In the genomic region with DNA sequence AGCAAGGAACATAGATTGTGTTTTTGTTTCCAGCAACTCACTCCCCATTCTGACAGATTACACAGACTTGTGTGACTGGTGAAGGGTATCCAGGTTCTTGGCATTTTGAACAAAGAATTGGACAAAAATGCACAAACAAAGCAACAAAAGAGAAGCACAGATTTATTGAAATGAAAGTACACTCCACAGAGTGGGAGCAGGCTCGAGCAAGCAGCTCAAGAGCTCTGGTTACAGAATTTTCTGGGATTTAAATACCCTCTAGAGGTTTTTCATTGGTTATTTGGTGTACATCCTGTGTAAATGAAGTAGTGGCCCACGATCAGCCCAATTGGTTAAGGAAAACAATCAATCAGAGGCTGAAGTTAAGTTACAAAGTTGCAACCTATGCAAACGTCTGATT, we compare ENCODE assay signal across 33 cellular contexts.
DNase-seq lines count a peak whose midpoint lies in the region; ATAC-seq, FAIRE-seq and TF ChIP-seq lines count a peak whose summit lies in the region.
"Had no signal": no experiment of that assay in that cellular context is flagged by ENCODE, and none has a peak within 500 bp of the region (broad histone marks: within the 10 kb centered on the region; RNA-seq: fewer than 3 reads in every experiment).

No MANE protein-coding gene starts in this region.

- POLR2A ChIA-PET in A549 (lab: Yijun Ruan, JAX) (no interaction called here), IMR-90 (lab: Charles Lee; ENCODE audit: unreplicated experiment) (no interaction called here), GM10248 (lab: Yijun Ruan, JAX) (no interaction called here)

- in situ Hi-C loops in IMR-90 (cut with MboI; ENCODE audit: low sequenced_read_pairs), result no loop called here

- intact Hi-C loops in IMR-90 (cut with micrococcal nuclease), result loop anchor here (10.0 kb wide), 1 partner anchor 200 kb away; no protein-coding TSS in a partner anchor
- intact Hi-C loops in sigmoid colon (cut with DNase I), result no loop called here

- no peak overlapping the region for H2AK5ac ChIP-seq in IMR-90 (ENCODE audit: low read depth, low read length)

- H3K23ac ChIP-seq in IMR-90 (ENCODE audit: low read depth, low read length), result no peak overlapping the region

- H3K14ac ChIP-seq in IMR-90 (replicated peaks; ENCODE audit: low read depth, low read length), result no peak overlapping the region

- H3K4ac ChIP-seq in IMR-90 (ENCODE audit: low read depth, low read length), result no peak overlapping the region

- H3K27me3 Mint-ChIP-seq in glutamatergic neuron (ENCODE audit: unreplicated experiment), result peaks cover 3% of the 10 kb centered on the region
- H3K27me3 Mint-ChIP-seq in activated naive CD8-positive, alpha-beta T cell treated with anti-CD3 and anti-CD28 coated beads, Interleukin-2, amount 50 U/mL, for 24 hours, result peaks cover 3% of the 10 kb centered on the region

- peaks cover 23% of the 10 kb centered on the region for H3K4me1 ChIP-seq in A549
- peaks cover 5% of the 10 kb centered on the region for H3K4me1 ChIP-seq in IMR-90 (ENCODE audit: control insufficient read depth, insufficient read depth, low read length)
- peaks cover 0 to 57% (median 51%) of the 10 kb centered on the region in 4 donors for H3K4me1 ChIP-seq in sigmoid colon
- H3K4me1 ChIP-seq: parathyroid adenoma had no signal

- H3K36me3 Mint-ChIP-seq in glutamatergic neuron (ENCODE audit: unreplicated experiment), result peaks cover 7% of the 10 kb centered on the region
- no peaks in the 10 kb centered on the region for H3K36me3 Mint-ChIP-seq in activated naive CD8-positive, alpha-beta T cell treated with anti-CD3 and anti-CD28 coated beads, Interleukin-2, amount 50 U/mL, for 24 hours (ENCODE audit: low read depth)
- H3K36me3 Mint-ChIP-seq: activated CD8-positive, alpha-beta memory T cell treated with anti-CD3 and anti-CD28 coated beads, Interleukin-2, amount 10 ng/mL, durations not matched to agents 7 days and 5 days; activated naive CD8-positive, alpha-beta T cell treated with anti-CD3 and anti-CD28 coated beads, Interleukin-2, amount 10 ng/mL, durations not matched to agents 7 days and 5 days; CD4-positive, alpha-beta memory T cell; natural killer cell had no signal

- H4K5ac ChIP-seq in IMR-90 (ENCODE audit: low read depth, low read length), result no peak overlapping the region

- no peak overlapping the region for H2BK15ac ChIP-seq in IMR-90 (ENCODE audit: low read depth, low read length)

- no peak overlapping the region for H4K8ac ChIP-seq in IMR-90 (ENCODE audit: low read depth in 2 of 2, low read length in 2 of 2)

- no peak for TF ChIP-seq CTCF in A549 (IDR thresholded peaks at IDR 0.05)
- TF ChIP-seq CTCF in IMR-90 (conservative IDR thresholded peaks at IDR 0.05; ENCODE audit: low read depth, low read length), result no peak
- TF ChIP-seq CTCF in glutamatergic neuron (IDR thresholded peaks at IDR 0.05; ENCODE audit: partially characterized antibody, unreplicated experiment), result no peak
- TF ChIP-seq CTCF in sigmoid colon (IDR thresholded peaks at IDR 0.05), result no peak
- TF ChIP-seq CTCF in GM10248 (IDR thresholded peaks at IDR 0.05; ENCODE audit: control extremely low read depth, extremely low read depth, low read depth, missing control alignments), result no peak

- no peak overlapping the region for H3K9ac ChIP-seq in IMR-90 (ENCODE audit: low read depth, low read length)
- H3K9ac ChIP-seq: parathyroid adenoma, SK-N-SH had no signal

- no peak overlapping the region for H2BK120ac ChIP-seq in IMR-90 (ENCODE audit: low read depth, low read length)

- 52% methylated on average over 3 of the region's 3 CpGs for whole genome bisulfite sequencing in A549 (ENCODE audit: missing lambda C conversion rate)
- 100% methylated on average over 1 of the region's 3 CpGs; no CpG with 5 or more reads in 1 of the 2 experiments for WGBS in IMR-90 (ENCODE audit: extremely low coverage in 2 of 2, insufficient read length in 1 of 2), 2 experiments
- 79 to 83% methylated on average over 3 of the region's 3 CpGs for WGBS in sigmoid colon, 2 donors

- H3K79me1 ChIP-seq in IMR-90 (ENCODE audit: low read depth in 1 of 2, low read length in 2 of 2), result no peaks in the 10 kb centered on the region

- CTCF ChIA-PET in A549 (lab: Yijun Ruan, JAX) (no interaction called here), IMR-90 (lab: Yijun Ruan, JAX) (no interaction called here), GM10248 (lab: Yijun Ruan, JAX) (no interaction called here)

- TF ChIP-seq EP300 in A549 (IDR thresholded peaks at IDR 0.05) (no peak), sigmoid colon (IDR thresholded peaks at IDR 0.05) (no peak)

- H4K91ac ChIP-seq in IMR-90 (ENCODE audit: insufficient read depth, low read depth, low read length), result no peak overlapping the region

- H3K9me3 ChIP-seq in A549, result no peaks in the 10 kb centered on the region
- H3K9me3 ChIP-seq in IMR-90 (ENCODE audit: control insufficient read depth, insufficient read depth, low read length), result no peaks in the 10 kb centered on the region; the same call in 1 of the 2 replicates
- no peaks in the 10 kb centered on the region for H3K9me3 ChIP-seq in sigmoid colon
- H3K9me3 ChIP-seq: mucosa of descending colon, SK-N-SH had no signal

- H3K4me2 ChIP-seq in A549 (peak overlapping the region; percentile 30; the same call in 2 of the 3 replicates), IMR-90 (ENCODE audit: low read depth, low read length) (no peak overlapping the region)
- H3K4me2 ChIP-seq: SK-N-SH had no signal

- peaks cover 2% of the 10 kb centered on the region for H3K9me3 Mint-ChIP-seq in glutamatergic neuron (ENCODE audit: unreplicated experiment)
- peaks cover 6% of the 10 kb centered on the region for H3K9me3 Mint-ChIP-seq in activated naive CD8-positive, alpha-beta T cell treated with anti-CD3 and anti-CD28 coated beads, Interleukin-2, amount 50 U/mL, for 24 hours
- H3K9me3 Mint-ChIP-seq: activated naive CD8-positive, alpha-beta T cell treated with anti-CD3 and anti-CD28 coated beads, Interleukin-2, amount 10 ng/mL, durations not matched to agents 7 days and 5 days; effector memory CD8-positive, alpha-beta T cell; T-helper 1 cell treated with Interleukin-12 subunit alpha and Interleukin-12 subunit beta and Interleukin-4 antibody, amounts not matched to agents 30 μg/mL and 1 μg/mL, for 36 hours had no signal

- dilution Hi-C loops in IMR-90 (cut with HindIII; ENCODE audit: low sequenced_read_pairs, unreplicated experiment), result no loop called here

- H3K27me3 ChIP-seq in IMR-90 (ENCODE audit: control insufficient read depth, insufficient read depth, low read length), result no peaks in the 10 kb centered on the region
- H3K27me3 ChIP-seq in sigmoid colon, result no peaks in the 10 kb centered on the region
- H3K27me3 ChIP-seq: stomach, upper lobe of left lung had no signal

- H2AFZ ChIP-seq in IMR-90 (replicated peaks; ENCODE audit: low read length, poor library complexity), result peak overlapping the region; percentile 33
- H2AFZ ChIP-seq: parathyroid adenoma had no signal

- H3K27ac ChIP-seq in A549, result peak overlapping the region; percentile 19 to 49; a peak in 3 of 6 replicates
- no peak overlapping the region for H3K27ac ChIP-seq in IMR-90 (ENCODE audit: insufficient read depth, low read length)
- peak overlapping the region in 3 of 4 donors; percentile 73 to 82 (median 76) for H3K27ac ChIP-seq in sigmoid colon
- H3K27ac ChIP-seq: parathyroid adenoma had no signal

- 0 out of 2 replicates have a peak, but pooled peaks cover 2% of the 10 kb centered on the region for H3K9me1 ChIP-seq in IMR-90 (ENCODE audit: insufficient read depth, low read length)

- peak overlapping the region; percentile 90 for H3K27ac Mint-ChIP-seq in glutamatergic neuron (ENCODE audit: unreplicated experiment)
- no peak overlapping the region for H3K27ac Mint-ChIP-seq in activated naive CD8-positive, alpha-beta T cell treated with anti-CD3 and anti-CD28 coated beads, Interleukin-2, amount 50 U/mL, for 24 hours
- H3K27ac Mint-ChIP-seq: activated CD8-positive, alpha-beta memory T cell treated with anti-CD3 and anti-CD28 coated beads, Interleukin-2, amount 10 ng/mL, durations not matched to agents 7 days and 5 days; activated naive CD8-positive, alpha-beta T cell treated with anti-CD3 and anti-CD28 coated beads, Interleukin-2, amount 10 ng/mL, durations not matched to agents 7 days and 5 days; CD4-positive, alpha-beta memory T cell; effector memory CD8-positive, alpha-beta T cell; natural killer cell; T-helper 1 cell treated with Interleukin-12 subunit alpha and Interleukin-12 subunit beta and Interleukin-4 antibody, amounts not matched to agents 30 μg/mL and 1 μg/mL, for 36 hours had no signal

- BruUV-seq in IMR-90 (replicated peaks; lab: Mats Ljungman, UMichigan), result no TSS peak

- H3K4me3 Mint-ChIP-seq in glutamatergic neuron (ENCODE audit: unreplicated experiment), result no peak overlapping the region
- no peak overlapping the region for H3K4me3 Mint-ChIP-seq in activated naive CD8-positive, alpha-beta T cell treated with anti-CD3 and anti-CD28 coated beads, Interleukin-2, amount 50 U/mL, for 24 hours
- H3K4me3 Mint-ChIP-seq: activated CD8-positive, alpha-beta memory T cell treated with anti-CD3 and anti-CD28 coated beads, Interleukin-2, amount 10 ng/mL, durations not matched to agents 7 days and 5 days; activated naive CD8-positive, alpha-beta T cell treated with anti-CD3 and anti-CD28 coated beads, Interleukin-2, amount 10 ng/mL, durations not matched to agents 7 days and 5 days; activated T-cell treated with anti-CD3 and anti-CD28 coated beads, Interleukin-2, amount 50 U/mL, for 4 hours; CD4-positive, alpha-beta memory T cell; effector memory CD8-positive, alpha-beta T cell; natural killer cell; T-helper 1 cell treated with Interleukin-12 subunit alpha and Interleukin-12 subunit beta and Interleukin-4 antibody, amounts not matched to agents 30 μg/mL and 1 μg/mL, for 36 hours had no signal

- no peak overlapping the region for H2BK5ac ChIP-seq in IMR-90 (ENCODE audit: low read depth, low read length, poor library complexity, severe bottlenecking)

- H3K18ac ChIP-seq in IMR-90 (ENCODE audit: low read depth, low read length), result no peak overlapping the region

- no peak for FAIRE-seq in A549 (lab: Jason Lieb, UNC)
- FAIRE-seq: astrocyte, GM18507, TTC549 had no signal

- H3K36me3 ChIP-seq in IMR-90 (ENCODE audit: control insufficient read depth, insufficient read depth, low read length), result no peaks in the 10 kb centered on the region
- no peaks in the 10 kb centered on the region for H3K36me3 ChIP-seq in sigmoid colon
- H3K36me3 ChIP-seq: stomach, upper lobe of left lung had no signal

- no peak overlapping the region for H2AK9ac ChIP-seq in IMR-90 (replicated peaks; ENCODE audit: low read depth, low read length, poor library complexity)

- no peaks in the 10 kb centered on the region for H4K20me1 ChIP-seq in IMR-90 (ENCODE audit: insufficient read depth, low read length)

- H2BK20ac ChIP-seq in IMR-90 (ENCODE audit: low read depth, low read length), result no peak overlapping the region

- TF ChIP-seq POLR2A in A549 (IDR thresholded peaks at IDR 0.05; ENCODE audit: low read length), result no peak
- TF ChIP-seq POLR2A in IMR-90 (IDR thresholded peaks at IDR 0.05; ENCODE audit: low read depth, low read length), result no peak
- TF ChIP-seq POLR2A in sigmoid colon (IDR thresholded peaks at IDR 0.05), result no peak

- ATAC-seq in A549 (no peak), IMR-90 (ENCODE audit: low read depth) (no peak)
- no peak for ATAC-seq in activated naive CD8-positive, alpha-beta T cell treated with anti-CD3 and anti-CD28 coated beads, Interleukin-2, amount 50 U/mL, for 24 hours
- ATAC-seq: activated CD8-positive, alpha-beta memory T cell treated with anti-CD3 and anti-CD28 coated beads, Interleukin-2, amount 10 ng/mL, durations not matched to agents 7 days and 5 days; activated T-cell treated with anti-CD3 and anti-CD28 coated beads, Interleukin-2, amount 50 U/mL, for 4 hours; effector memory CD8-positive, alpha-beta T cell; K562; natural killer cell; PC-3 had no signal

- TF ChIP-seq RAD21 in A549 (conservative IDR thresholded peaks at IDR 0.05 in 1 of 2, IDR thresholded peaks at IDR 0.05 in 1 of 2) (no peak), IMR-90 (IDR thresholded peaks at IDR 0.05; ENCODE audit: low read length) (no peak)

- DNase-seq in A549 (ENCODE audit: low read depth in 1 of 2, low spot score in 1 of 2), result no peak
- DNase-seq in IMR-90, result no peak
- DNase-seq in glutamatergic neuron, result no peak
- no peak for DNase-seq in sigmoid colon
- no peak for DNase-seq in activated naive CD8-positive, alpha-beta T cell treated with anti-CD3 and anti-CD28 coated beads, Interleukin-2, amount 50 U/mL, for 24 hours
- no peak for DNase-seq in GM10248 (ENCODE audit: extremely low spot score)
- no peak for DNase-seq in NCI-H526 treated with DMSO at 0.1 percent for 48 hours (lab: John Stamatoyannopoulos, UW)
- DNase-seq: activated CD4-positive, alpha-beta T cell treated with anti-CD3 and anti-CD28 coated beads, Interleukin-2, amount 50 U/mL, for 4 hours; activated CD8-positive, alpha-beta memory T cell treated with anti-CD3 and anti-CD28 coated beads, Interleukin-2, amount 10 ng/mL, durations not matched to agents 7 days and 5 days; activated gamma-delta T cell; activated naive CD8-positive, alpha-beta T cell treated with anti-CD3 and anti-CD28 coated beads, Interleukin-2, amount 10 ng/mL, durations not matched to agents 7 days and 5 days; activated T-cell treated with anti-CD3 and anti-CD28 coated beads, Interleukin-2, amount 50 U/mL, for 4 hours; CD4-positive, alpha-beta memory T cell; cortex of kidney; effector memory CD8-positive, alpha-beta T cell; erythroblast; kidney glomerular epithelial cell; mucosa of descending colon; natural killer cell; NCI-H1930; PC-3; SK-N-SH; stimulated activated CD4-positive, alpha-beta T cell treated with anti-CD3 and anti-CD28 coated beads, Interleukin-12 subunit alpha, Interleukin-12 subunit beta, amount 100 ng/mL, for 4 hours; stimulated activated CD4-positive, alpha-beta T cell treated with anti-CD3 and anti-CD28 coated beads, Interleukin-4, amount 100 ng/mL, for 1 hour; stomach; upper lobe of left lung had no signal

- peaks cover 8% of the 10 kb centered on the region for H3K4me1 Mint-ChIP-seq in glutamatergic neuron (ENCODE audit: low read depth, unreplicated experiment)
- H3K4me1 Mint-ChIP-seq in activated naive CD8-positive, alpha-beta T cell treated with anti-CD3 and anti-CD28 coated beads, Interleukin-2, amount 50 U/mL, for 24 hours, result no peaks in the 10 kb centered on the region
- H3K4me1 Mint-ChIP-seq: activated CD8-positive, alpha-beta memory T cell treated with anti-CD3 and anti-CD28 coated beads, Interleukin-2, amount 10 ng/mL, durations not matched to agents 7 days and 5 days; activated naive CD8-positive, alpha-beta T cell treated with anti-CD3 and anti-CD28 coated beads, Interleukin-2, amount 10 ng/mL, durations not matched to agents 7 days and 5 days had no signal

- H3K56ac ChIP-seq in IMR-90 (ENCODE audit: extremely low read depth, insufficient read depth, low read length), result no peak overlapping the region

- H3K4me3 ChIP-seq in A549 (no peak overlapping the region), IMR-90 (ENCODE audit: insufficient read depth, low read depth, low read length) (no peak overlapping the region), sigmoid colon (peak overlapping the region in 1 of 4 donors; percentile 5)
- H3K4me3 ChIP-seq: K562, lung, mucosa of descending colon, stomach had no signal
